Comparison of ENCODE assay signal across 1 cellular context in genomic region chr16:47229053-47229640, GRCh38.
TF ChIP-seq lines count a peak whose summit lies in the region.

No MANE protein-coding gene starts in this region.

TF ChIP-seq in GM23338, 12 proteins besides CTCF, POLR2A, EP300 and RAD21 (continued from another document):
- TF ChIP-seq ZNF462 (CRISPR knock-in tag; IDR thresholded peaks at IDR 0.05) (no peak), NANOG (IDR thresholded peaks at IDR 0.05; ENCODE audit: borderline replicate concordance) (no peak), STAT1 (IDR thresholded peaks at IDR 0.05; ENCODE audit: unreplicated experiment) (no peak), CREB1 (CRISPR knock-in tag; IDR thresholded peaks at IDR 0.05; ENCODE audit: low read depth) (no peak), ZNF114 (CRISPR knock-in tag; IDR thresholded peaks at IDR 0.05) (no peak), POLR2AphosphoS5 (IDR thresholded peaks at IDR 0.05; ENCODE audit: low read depth) (no peak), EZH2phosphoT487 (IDR thresholded peaks at IDR 0.05; ENCODE audit: unreplicated experiment) (no peak), ETS1 (IDR thresholded peaks at IDR 0.05) (no peak)
- TF ChIP-seq, protein P1, sequence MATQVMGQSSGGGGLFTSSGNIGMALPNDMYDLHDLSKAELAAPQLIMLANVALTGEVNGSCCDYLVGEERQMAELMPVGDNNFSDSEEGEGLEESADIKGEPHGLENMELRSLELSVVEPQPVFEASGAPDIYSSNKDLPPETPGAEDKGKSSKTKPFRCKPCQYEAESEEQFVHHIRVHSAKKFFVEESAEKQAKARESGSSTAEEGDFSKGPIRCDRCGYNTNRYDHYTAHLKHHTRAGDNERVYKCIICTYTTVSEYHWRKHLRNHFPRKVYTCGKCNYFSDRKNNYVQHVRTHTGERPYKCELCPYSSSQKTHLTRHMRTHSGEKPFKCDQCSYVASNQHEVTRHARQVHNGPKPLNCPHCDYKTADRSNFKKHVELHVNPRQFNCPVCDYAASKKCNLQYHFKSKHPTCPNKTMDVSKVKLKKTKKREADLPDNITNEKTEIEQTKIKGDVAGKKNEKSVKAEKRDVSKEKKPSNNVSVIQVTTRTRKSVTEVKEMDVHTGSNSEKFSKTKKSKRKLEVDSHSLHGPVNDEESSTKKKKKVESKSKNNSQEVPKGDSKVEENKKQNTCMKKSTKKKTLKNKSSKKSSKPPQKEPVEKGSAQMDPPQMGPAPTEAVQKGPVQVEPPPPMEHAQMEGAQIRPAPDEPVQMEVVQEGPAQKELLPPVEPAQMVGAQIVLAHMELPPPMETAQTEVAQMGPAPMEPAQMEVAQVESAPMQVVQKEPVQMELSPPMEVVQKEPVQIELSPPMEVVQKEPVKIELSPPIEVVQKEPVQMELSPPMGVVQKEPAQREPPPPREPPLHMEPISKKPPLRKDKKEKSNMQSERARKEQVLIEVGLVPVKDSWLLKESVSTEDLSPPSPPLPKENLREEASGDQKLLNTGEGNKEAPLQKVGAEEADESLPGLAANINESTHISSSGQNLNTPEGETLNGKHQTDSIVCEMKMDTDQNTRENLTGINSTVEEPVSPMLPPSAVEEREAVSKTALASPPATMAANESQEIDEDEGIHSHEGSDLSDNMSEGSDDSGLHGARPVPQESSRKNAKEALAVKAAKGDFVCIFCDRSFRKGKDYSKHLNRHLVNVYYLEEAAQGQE (IDR thresholded peaks at IDR 0.05; ENCODE audit: unreplicated experiment): no peak
